1 cellular context compared by ENCODE assay signal in the genomic region with DNA sequence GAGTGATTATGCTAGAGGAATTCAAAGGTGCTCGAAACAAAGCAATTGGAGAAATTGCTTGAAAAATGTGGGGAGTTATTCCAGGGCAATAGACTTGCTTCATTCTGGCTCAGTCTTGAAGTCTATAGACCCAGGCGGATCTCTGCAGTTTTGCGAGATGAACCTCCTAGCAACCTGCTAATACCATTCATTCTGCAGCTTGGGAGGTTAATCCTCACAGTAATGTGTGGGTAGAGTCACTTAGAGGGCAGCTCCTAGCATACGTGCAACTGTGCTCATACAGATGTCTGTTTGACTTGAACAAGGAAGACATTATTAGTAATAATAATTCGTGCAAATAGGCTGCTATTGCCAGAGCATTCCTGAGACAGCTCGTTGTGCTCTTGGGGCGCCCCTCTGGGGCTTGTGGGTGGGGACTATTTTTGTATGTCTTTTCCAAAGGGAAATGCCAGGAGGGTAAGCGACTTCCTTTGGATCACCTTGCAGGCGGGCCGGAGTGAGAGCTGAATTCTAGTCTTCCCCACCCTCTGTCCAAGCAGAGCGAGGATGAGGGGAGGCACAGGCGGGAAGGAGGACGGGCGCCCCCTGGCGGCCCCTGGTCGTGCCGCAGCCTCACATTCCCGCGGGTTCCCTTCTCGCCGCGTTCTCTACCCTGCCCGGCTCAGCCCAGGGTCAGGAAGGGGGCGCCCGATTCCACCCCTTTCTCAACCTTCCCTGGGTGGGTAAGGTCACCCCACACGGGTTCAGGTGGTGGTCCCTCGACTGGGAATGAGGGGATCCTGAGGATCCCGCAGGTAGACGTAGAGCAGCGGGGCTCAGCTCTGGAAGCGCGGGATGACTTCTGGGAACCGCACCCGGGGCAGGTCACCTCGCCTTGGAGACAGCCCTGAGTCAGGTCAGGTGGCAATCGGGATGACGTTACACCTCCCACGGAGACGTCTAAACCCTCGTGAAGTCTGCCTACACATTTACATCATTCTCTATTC.
TF ChIP-seq lines count a peak whose summit lies in the region.

No MANE protein-coding gene starts in this region.

TF ChIP-seq in HepG2, 621 proteins besides CTCF, POLR2A, EP300 and RAD21 (continued from another document):
- TF ChIP-seq, protein P1, sequence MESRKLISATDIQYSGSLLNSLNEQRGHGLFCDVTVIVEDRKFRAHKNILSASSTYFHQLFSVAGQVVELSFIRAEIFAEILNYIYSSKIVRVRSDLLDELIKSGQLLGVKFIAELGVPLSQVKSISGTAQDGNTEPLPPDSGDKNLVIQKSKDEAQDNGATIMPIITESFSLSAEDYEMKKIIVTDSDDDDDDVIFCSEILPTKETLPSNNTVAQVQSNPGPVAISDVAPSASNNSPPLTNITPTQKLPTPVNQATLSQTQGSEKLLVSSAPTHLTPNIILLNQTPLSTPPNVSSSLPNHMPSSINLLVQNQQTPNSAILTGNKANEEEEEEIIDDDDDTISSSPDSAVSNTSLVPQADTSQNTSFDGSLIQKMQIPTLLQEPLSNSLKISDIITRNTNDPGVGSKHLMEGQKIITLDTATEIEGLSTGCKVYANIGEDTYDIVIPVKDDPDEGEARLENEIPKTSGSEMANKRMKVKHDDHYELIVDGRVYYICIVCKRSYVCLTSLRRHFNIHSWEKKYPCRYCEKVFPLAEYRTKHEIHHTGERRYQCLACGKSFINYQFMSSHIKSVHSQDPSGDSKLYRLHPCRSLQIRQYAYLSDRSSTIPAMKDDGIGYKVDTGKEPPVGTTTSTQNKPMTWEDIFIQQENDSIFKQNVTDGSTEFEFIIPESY (CRISPR knock-in tag; IDR thresholded peaks at IDR 0.05), result peak; percentile 61; the same call in 1 of the 2 replicates
- TF ChIP-seq, protein P2, sequence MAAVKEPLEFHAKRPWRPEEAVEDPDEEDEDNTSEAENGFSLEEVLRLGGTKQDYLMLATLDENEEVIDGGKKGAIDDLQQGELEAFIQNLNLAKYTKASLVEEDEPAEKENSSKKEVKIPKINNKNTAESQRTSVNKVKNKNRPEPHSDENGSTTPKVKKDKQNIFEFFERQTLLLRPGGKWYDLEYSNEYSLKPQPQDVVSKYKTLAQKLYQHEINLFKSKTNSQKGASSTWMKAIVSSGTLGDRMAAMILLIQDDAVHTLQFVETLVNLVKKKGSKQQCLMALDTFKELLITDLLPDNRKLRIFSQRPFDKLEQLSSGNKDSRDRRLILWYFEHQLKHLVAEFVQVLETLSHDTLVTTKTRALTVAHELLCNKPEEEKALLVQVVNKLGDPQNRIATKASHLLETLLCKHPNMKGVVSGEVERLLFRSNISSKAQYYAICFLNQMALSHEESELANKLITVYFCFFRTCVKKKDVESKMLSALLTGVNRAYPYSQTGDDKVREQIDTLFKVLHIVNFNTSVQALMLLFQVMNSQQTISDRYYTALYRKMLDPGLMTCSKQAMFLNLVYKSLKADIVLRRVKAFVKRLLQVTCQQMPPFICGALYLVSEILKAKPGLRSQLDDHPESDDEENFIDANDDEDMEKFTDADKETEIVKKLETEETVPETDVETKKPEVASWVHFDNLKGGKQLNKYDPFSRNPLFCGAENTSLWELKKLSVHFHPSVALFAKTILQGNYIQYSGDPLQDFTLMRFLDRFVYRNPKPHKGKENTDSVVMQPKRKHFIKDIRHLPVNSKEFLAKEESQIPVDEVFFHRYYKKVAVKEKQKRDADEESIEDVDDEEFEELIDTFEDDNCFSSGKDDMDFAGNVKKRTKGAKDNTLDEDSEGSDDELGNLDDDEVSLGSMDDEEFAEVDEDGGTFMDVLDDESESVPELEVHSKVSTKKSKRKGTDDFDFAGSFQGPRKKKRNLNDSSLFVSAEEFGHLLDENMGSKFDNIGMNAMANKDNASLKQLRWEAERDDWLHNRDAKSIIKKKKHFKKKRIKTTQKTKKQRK (IDR thresholded peaks at IDR 0.05; ENCODE audit: low read length), result no peak
- no peak for TF ChIP-seq ZFP36 (IDR thresholded peaks at IDR 0.05; ENCODE audit: borderline replicate concordance, low read depth, low read length, partially characterized antibody)
- TF ChIP-seq, protein P3, sequence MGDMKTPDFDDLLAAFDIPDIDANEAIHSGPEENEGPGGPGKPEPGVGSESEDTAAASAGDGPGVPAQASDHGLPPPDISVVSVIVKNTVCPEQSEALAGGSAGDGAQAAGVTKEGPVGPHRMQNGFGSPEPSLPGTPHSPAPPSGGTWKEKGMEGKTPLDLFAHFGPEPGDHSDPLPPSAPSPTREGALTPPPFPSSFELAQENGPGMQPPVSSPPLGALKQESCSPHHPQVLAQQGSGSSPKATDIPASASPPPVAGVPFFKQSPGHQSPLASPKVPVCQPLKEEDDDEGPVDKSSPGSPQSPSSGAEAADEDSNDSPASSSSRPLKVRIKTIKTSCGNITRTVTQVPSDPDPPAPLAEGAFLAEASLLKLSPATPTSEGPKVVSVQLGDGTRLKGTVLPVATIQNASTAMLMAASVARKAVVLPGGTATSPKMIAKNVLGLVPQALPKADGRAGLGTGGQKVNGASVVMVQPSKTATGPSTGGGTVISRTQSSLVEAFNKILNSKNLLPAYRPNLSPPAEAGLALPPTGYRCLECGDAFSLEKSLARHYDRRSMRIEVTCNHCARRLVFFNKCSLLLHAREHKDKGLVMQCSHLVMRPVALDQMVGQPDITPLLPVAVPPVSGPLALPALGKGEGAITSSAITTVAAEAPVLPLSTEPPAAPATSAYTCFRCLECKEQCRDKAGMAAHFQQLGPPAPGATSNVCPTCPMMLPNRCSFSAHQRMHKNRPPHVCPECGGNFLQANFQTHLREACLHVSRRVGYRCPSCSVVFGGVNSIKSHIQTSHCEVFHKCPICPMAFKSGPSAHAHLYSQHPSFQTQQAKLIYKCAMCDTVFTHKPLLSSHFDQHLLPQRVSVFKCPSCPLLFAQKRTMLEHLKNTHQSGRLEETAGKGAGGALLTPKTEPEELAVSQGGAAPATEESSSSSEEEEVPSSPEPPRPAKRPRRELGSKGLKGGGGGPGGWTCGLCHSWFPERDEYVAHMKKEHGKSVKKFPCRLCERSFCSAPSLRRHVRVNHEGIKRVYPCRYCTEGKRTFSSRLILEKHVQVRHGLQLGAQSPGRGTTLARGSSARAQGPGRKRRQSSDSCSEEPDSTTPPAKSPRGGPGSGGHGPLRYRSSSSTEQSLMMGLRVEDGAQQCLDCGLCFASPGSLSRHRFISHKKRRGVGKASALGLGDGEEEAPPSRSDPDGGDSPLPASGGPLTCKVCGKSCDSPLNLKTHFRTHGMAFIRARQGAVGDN (CRISPR knock-in tag; IDR thresholded peaks at IDR 0.05), result peak; percentile 19; the same call in 1 of the 2 replicates
